In genomic region chr3:105984837-105985236, GRCh38 we compare ENCODE assay signal across 21 cellular contexts.
DNase-seq lines count a peak whose midpoint lies in the region; ATAC-seq, FAIRE-seq and TF ChIP-seq lines count a peak whose summit lies in the region.
"Had no signal": no experiment of that assay in that cellular context is flagged by ENCODE, and none has a peak within 500 bp of the region (broad histone marks: within the 10 kb centered on the region; RNA-seq: fewer than 3 reads in every experiment).

No MANE protein-coding gene starts in this region.

- DNase-seq in SK-N-SH (no peak), H54 (ENCODE audit: insufficient read length, low spot score) (no peak), RPMI7951 (ENCODE audit: low read depth) (peak; percentile 50), fibroblast of villous mesenchyme (ENCODE audit: low read depth) (peak; percentile 21), NCI-H2107 (lab: John Stamatoyannopoulos, UW) (no peak), cerebellar nuclear complex (lab: John Stamatoyannopoulos, UW) (no peak), NCI-H1105 (lab: John Stamatoyannopoulos, UW) (no peak)
- DNase-seq: BE2C; CD4-positive, CD25-positive, alpha-beta regulatory T cell; DMS53; GOT3; Karpas-422; NCI-H1105 treated with DMSO at 0.1 percent for 48 hours; NCI-H1694 treated with DMSO at 0.1 percent for 48 hours; NCI-H524; NCI-H82; OCI-M1; SIG-M5 had no signal

- H3K27ac ChIP-seq in SK-N-SH (ENCODE audit: low read depth in 2 of 2, low read length in 1 of 2), result no peak overlapping the region
- H3K27ac ChIP-seq: 22Rv1, RWPE1 had no signal

- FAIRE-seq in H54 (lab: Jason Lieb, UNC), result peak; percentile 41

- no peak for ATAC-seq in SK-N-SH treated with all-trans-retinoic acid at 6 μM for 48 hours

- peaks cover 13% of the 10 kb centered on the region for H3F3A ChIP-seq in SK-N-SH (replicated peaks; ENCODE audit: insufficient read depth)

- no peak overlapping the region for H3K4me2 ChIP-seq in SK-N-SH

- no peaks in the 10 kb centered on the region for H3K36me3 ChIP-seq in SK-N-SH (replicated peaks in 1 of 2; ENCODE audit: control insufficient read depth in 1 of 2, insufficient read depth in 2 of 2, low read length in 1 of 2)
- H3K36me3 ChIP-seq: BE2C had no signal

- H3K4me3 ChIP-seq in SK-N-SH (ENCODE audit: low read depth in 2 of 2, low read length in 1 of 2) (no peak overlapping the region), fibroblast of villous mesenchyme (ENCODE audit: low read depth, low read length) (no peak overlapping the region)

- TF ChIP-seq POLR2A in H54 (IDR thresholded peaks at IDR 0.05; ENCODE audit: low read depth, low read length), result no peak

- no peaks in the 10 kb centered on the region for H4K20me1 ChIP-seq in SK-N-SH (ENCODE audit: insufficient read depth)

- TF ChIP-seq EP300 in SK-N-SH (IDR thresholded peaks at IDR 0.05; ENCODE audit: borderline replicate concordance in 1 of 2, low read depth in 1 of 2, low read length in 1 of 2), result no peak

- H2AFZ ChIP-seq in SK-N-SH (ENCODE audit: low read depth), result no peak overlapping the region

- CTCF ChIA-PET in SK-N-SH (lab: Yijun Ruan, JAX), result no interaction called here

- no peaks in the 10 kb centered on the region for H3K9me2 ChIP-seq in SK-N-SH

- no peaks in the 10 kb centered on the region for H3K27me3 ChIP-seq in SK-N-SH (ENCODE audit: insufficient read depth)
- H3K27me3 ChIP-seq: BE2C had no signal

- 83% methylated on average over 1 of the region's 1 CpG for WGBS in SK-N-SH (ENCODE audit: low lambda C conversion rate)

- no peak overlapping the region for H3K9ac ChIP-seq in SK-N-SH

- no peaks in the 10 kb centered on the region for H3K79me2 ChIP-seq in SK-N-SH (ENCODE audit: insufficient read depth)

- no peaks in the 10 kb centered on the region for H3K4me1 ChIP-seq in SK-N-SH (ENCODE audit: control insufficient read depth in 1 of 2, insufficient read depth in 2 of 2, low read depth in 1 of 2, low read length in 1 of 2)

- POLR2A ChIA-PET in SK-N-SH (lab: Yijun Ruan, JAX), result no interaction called here

- no peak for TF ChIP-seq CTCF in SK-N-SH (IDR thresholded peaks at IDR 0.05)
- TF ChIP-seq CTCF in fibroblast of villous mesenchyme (IDR thresholded peaks at IDR 0.05; ENCODE audit: insufficient read depth, low read depth, low read length), result no peak

- TF ChIP-seq RAD21 in SK-N-SH (IDR thresholded peaks at IDR 0.05; ENCODE audit: low read length), result no peak

- H3K9me3 ChIP-seq in SK-N-SH, result 0 out of 2 replicates have a peak, but pooled peaks cover 5% of the 10 kb centered on the region
- H3K9me3 ChIP-seq: BE2C had no signal

TF ChIP-seq in SK-N-SH, 30 proteins besides CTCF, POLR2A, EP300 and RAD21:
- TF ChIP-seq GABPA (IDR thresholded peaks at IDR 0.05; ENCODE audit: low read depth) (no peak), PBX3 (IDR thresholded peaks at IDR 0.05) (peak; percentile 17; the same call in 1 of the 2 replicates)

TF ChIP-seq in SK-N-SH treated with all-trans-retinoic acid at 6 μM for 48 hours, 23 proteins besides CTCF, POLR2A, EP300 and RAD21:
- TF ChIP-seq BACH2 (CRISPR knock-in tag; IDR thresholded peaks at IDR 0.05; ENCODE audit: borderline replicate concordance), result no peak
- no peak for TF ChIP-seq RARB (CRISPR knock-in tag; IDR thresholded peaks at IDR 0.05)
- no peak for TF ChIP-seq ZNF565 (CRISPR knock-in tag; conservative IDR thresholded peaks at IDR 0.05; ENCODE audit: low read depth)
- TF ChIP-seq CSRNP3 (CRISPR knock-in tag; IDR thresholded peaks at IDR 0.05), result no peak
- no peak for TF ChIP-seq POU6F1 (CRISPR knock-in tag; IDR thresholded peaks at IDR 0.05; ENCODE audit: borderline replicate concordance, low read depth)
- no peak for TF ChIP-seq PPARA (CRISPR knock-in tag; IDR thresholded peaks at IDR 0.05; ENCODE audit: borderline replicate concordance)
- TF ChIP-seq ESRRG (CRISPR knock-in tag; IDR thresholded peaks at IDR 0.05), result no peak
- TF ChIP-seq GLIS3 (CRISPR knock-in tag; IDR thresholded peaks at IDR 0.05), result no peak
- no peak for TF ChIP-seq ZNF70 (CRISPR knock-in tag; IDR thresholded peaks at IDR 0.05)
- no peak for TF ChIP-seq ZFP30 (CRISPR knock-in tag; IDR thresholded peaks at IDR 0.05)
- no peak for TF ChIP-seq OSR1 (CRISPR knock-in tag; IDR thresholded peaks at IDR 0.05)
- TF ChIP-seq CSDC2 (CRISPR knock-in tag; IDR thresholded peaks at IDR 0.05), result no peak
- no peak for TF ChIP-seq ISL1 (CRISPR knock-in tag; IDR thresholded peaks at IDR 0.05)

Comparison
In these comparisons a context has a peak if more than half of its experiments do, and no peak if none do; other contexts are left out.
1. DNase-seq: peak in RPMI7951 (single experiment) and fibroblast of villous mesenchyme (single experiment); none in SK-N-SH (single experiment), H54 (single experiment), NCI-H2107 (single experiment), cerebellar nuclear complex (0 of 2) and NCI-H1105 (single experiment).